ENCODE assay signal across 2 cellular contexts in the genomic region with DNA sequence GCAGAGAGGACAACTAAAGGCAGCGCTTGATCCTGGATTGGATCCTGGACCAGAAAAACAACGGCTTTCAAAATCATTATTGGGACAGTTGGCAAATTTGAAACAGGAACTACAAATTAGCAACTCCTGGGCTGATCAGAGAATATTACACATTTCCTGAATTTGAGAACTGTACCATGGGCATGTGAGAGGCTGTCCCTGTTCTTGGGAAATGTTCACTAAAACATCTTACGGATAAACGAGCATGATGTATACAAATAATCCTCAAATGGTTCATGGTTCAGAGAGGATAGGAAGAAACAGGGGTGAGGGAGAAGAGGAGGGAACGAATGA.
TF ChIP-seq lines count a peak whose summit lies in the region.

No MANE protein-coding gene starts in this region.

TF ChIP-seq in A549, 52 proteins besides CTCF, POLR2A, EP300 and RAD21:
- no peak for TF ChIP-seq NR3C1 (IDR thresholded peaks at IDR 0.05)
- TF ChIP-seq ZSCAN20 (CRISPR knock-in tag; IDR thresholded peaks at IDR 0.05): no peak
- no peak for TF ChIP-seq TFCP2L1 (CRISPR knock-in tag; IDR thresholded peaks at IDR 0.05)
- TF ChIP-seq KDM1A (IDR thresholded peaks at IDR 0.05; ENCODE audit: low read depth): no peak
TF ChIP-seq in A549: peak in this region for 0.

TF ChIP-seq in IMR-90, 13 proteins besides CTCF, POLR2A, EP300 and RAD21:
- TF ChIP-seq, protein P1, sequence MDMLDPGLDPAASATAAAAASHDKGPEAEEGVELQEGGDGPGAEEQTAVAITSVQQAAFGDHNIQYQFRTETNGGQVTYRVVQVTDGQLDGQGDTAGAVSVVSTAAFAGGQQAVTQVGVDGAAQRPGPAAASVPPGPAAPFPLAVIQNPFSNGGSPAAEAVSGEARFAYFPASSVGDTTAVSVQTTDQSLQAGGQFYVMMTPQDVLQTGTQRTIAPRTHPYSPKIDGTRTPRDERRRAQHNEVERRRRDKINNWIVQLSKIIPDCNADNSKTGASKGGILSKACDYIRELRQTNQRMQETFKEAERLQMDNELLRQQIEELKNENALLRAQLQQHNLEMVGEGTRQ (IDR thresholded peaks at IDR 0.05; ENCODE audit: low read depth, low read length): no peak
- TF ChIP-seq, protein P2, sequence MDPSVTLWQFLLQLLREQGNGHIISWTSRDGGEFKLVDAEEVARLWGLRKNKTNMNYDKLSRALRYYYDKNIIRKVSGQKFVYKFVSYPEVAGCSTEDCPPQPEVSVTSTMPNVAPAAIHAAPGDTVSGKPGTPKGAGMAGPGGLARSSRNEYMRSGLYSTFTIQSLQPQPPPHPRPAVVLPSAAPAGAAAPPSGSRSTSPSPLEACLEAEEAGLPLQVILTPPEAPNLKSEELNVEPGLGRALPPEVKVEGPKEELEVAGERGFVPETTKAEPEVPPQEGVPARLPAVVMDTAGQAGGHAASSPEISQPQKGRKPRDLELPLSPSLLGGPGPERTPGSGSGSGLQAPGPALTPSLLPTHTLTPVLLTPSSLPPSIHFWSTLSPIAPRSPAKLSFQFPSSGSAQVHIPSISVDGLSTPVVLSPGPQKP (IDR thresholded peaks at IDR 0.05; ENCODE audit: borderline replicate concordance, low read depth, low read length): no peak
- no peak for TF ChIP-seq MAZ (IDR thresholded peaks at IDR 0.05; ENCODE audit: borderline replicate concordance, low read depth, low read length)
